In the genomic region with DNA sequence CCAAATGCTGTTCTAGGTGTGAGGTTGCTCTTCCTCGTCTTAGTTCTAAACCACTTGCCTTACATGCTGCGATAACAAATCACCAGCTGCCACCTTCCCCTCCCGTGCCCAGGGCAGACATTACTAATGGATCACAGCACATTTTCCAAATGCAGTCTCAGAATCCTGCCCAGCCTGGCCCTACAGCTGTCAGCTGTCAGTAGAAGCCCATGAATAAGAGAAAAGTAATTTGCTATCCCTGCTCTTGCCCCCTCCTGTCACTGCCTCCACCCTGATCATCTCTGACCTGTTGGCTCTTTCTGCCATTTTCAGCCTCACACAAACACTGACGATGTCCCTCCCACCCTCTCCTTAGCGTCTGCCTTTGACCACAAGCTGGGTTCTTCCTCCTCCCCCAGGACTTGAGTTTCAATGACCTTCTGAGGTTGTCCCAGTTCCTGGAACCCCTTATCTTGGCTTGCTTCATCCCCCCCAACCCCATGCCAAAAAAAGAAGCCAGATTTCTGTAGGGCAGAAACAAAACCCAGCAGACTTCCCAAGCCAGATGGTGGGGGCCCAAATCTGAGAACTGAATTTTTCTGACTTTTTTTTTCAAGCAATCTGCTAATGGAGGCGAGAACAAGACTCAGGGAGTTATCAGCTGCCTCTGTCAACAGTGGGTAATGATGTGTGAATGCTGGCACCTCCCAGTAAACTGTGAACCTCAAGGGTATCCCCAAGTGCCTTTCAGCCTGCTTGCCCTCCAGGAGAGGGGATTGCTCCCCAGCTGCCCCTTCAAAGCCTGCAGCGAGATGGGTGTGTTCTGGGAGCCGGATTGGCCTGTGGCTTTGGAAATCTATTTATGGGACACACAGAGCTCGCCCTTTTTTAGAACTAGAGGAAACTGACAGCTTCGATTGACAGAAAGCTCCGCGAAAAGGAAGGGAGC, we compare ENCODE assay signal across 13 cellular contexts.
A peak's percentile ranks its signal among the peaks of the same experiment; 100 is the strongest.
DNase-seq lines count a peak whose midpoint lies in the region; ATAC-seq and TF ChIP-seq lines count a peak whose summit lies in the region.
"Had no signal": no experiment of that assay in that cellular context is flagged by ENCODE, and none has a peak within 500 bp of the region (broad histone marks: within the 10 kb centered on the region; RNA-seq: fewer than 3 reads in every experiment).

No MANE protein-coding gene starts in this region.

- H3K27ac ChIP-seq in SJCRH30 (peak overlapping the region; percentile 56), smooth muscle cell (ENCODE audit: low read depth) (no peak overlapping the region)
- H3K27ac ChIP-seq: upper lobe of left lung had no signal

- DNase-seq in activated naive CD4-positive, alpha-beta T cell treated with anti-CD3 and anti-CD28 coated beads, Interleukin-2, amount 50 U/mL, for 16 hours, result no peak
- peak; percentile 66 to 72 for DNase-seq in SJCRH30
- DNase-seq in left cardiac atrium, result peak; percentile 22
- DNase-seq in smooth muscle cell (lab: John Stamatoyannopoulos, UW; ENCODE audit: unreplicated experiment), result no peak
- DNase-seq in activated CD8-positive, alpha-beta memory T cell treated with anti-CD3 and anti-CD28 coated beads, Interleukin-2, amount 10 ng/mL, durations not matched to agents 7 days and 5 days, result no peak
- DNase-seq in activated CD8-positive, alpha-beta memory T cell treated with anti-CD3 and anti-CD28 coated beads, Interleukin-2, amount 50 U/mL, for 48 hours, result no peak
- DNase-seq in MCF 10A (ENCODE audit: unreplicated experiment), result no peak
- DNase-seq: activated CD4-positive, alpha-beta memory T cell treated with anti-CD3 and anti-CD28 coated beads, Interleukin-2, amount 10 ng/mL, durations not matched to agents 7 days and 5 days; activated gamma-delta T cell; MM.1S; upper lobe of left lung had no signal

- H4K20me1 ChIP-seq in smooth muscle cell (ENCODE audit: low read depth), result no peaks in the 10 kb centered on the region

- H3F3A ChIP-seq in smooth muscle cell (ENCODE audit: low read depth), result no peaks in the 10 kb centered on the region

- peak overlapping the region; percentile 25 for H3K4me2 ChIP-seq in smooth muscle cell

- CTCF ChIA-PET in activated CD8-positive, alpha-beta memory T cell treated with anti-CD3 and anti-CD28 coated beads, Interleukin-2, amount 10 ng/mL, durations not matched to agents 7 days and 5 days (lab: Charles Lee), result no interaction called here
- CTCF ChIA-PET in MCF 10A (lab: Yijun Ruan, JAX), result interaction anchor here (1.9 kb wide), 1 partner anchor 14 kb away, joined by 7 read pairs; no protein-coding TSS in a partner anchor

- H3K27me3 ChIP-seq in SJCRH30 (peaks cover 13% of the 10 kb centered on the region; the same call in 1 of the 2 replicates), smooth muscle cell (ENCODE audit: low read depth) (no peaks in the 10 kb centered on the region)
- H3K27me3 ChIP-seq: upper lobe of left lung had no signal

- H3K9me3 ChIP-seq in SJCRH30 (replicated peaks), result no peaks in the 10 kb centered on the region; the same call in 1 of the 2 replicates
- no peaks in the 10 kb centered on the region for H3K9me3 ChIP-seq in smooth muscle cell (replicated peaks; ENCODE audit: low read depth)
- H3K9me3 ChIP-seq: upper lobe of left lung had no signal

- H3K79me2 ChIP-seq in smooth muscle cell (ENCODE audit: low read depth), result no peaks in the 10 kb centered on the region

- peak; percentile 14 to 72 for ATAC-seq in left cardiac atrium
- no peak for ATAC-seq in activated CD8-positive, alpha-beta memory T cell treated with anti-CD3 and anti-CD28 coated beads, Interleukin-2, amount 10 ng/mL, durations not matched to agents 7 days and 5 days
- ATAC-seq: sciatic nerve had no signal

- POLR2A ChIA-PET in MCF 10A (lab: Yijun Ruan, JAX), result no interaction called here

- H3K36me3 ChIP-seq in SJCRH30 (no peaks in the 10 kb centered on the region), smooth muscle cell (ENCODE audit: low read depth) (no peaks in the 10 kb centered on the region)
- H3K36me3 ChIP-seq: upper lobe of left lung had no signal

- intact Hi-C loops in left cardiac atrium (cut with DNase I) (no loop called here), MCF 10A (cut with micrococcal nuclease) (no loop called here)

- H3K4me3 Mint-ChIP-seq in activated naive CD4-positive, alpha-beta T cell treated with anti-CD3 and anti-CD28 coated beads, Interleukin-2, amount 50 U/mL, for 24 hours, result no peak overlapping the region
- H3K4me3 Mint-ChIP-seq in activated CD8-positive, alpha-beta memory T cell treated with anti-CD3 and anti-CD28 coated beads, Interleukin-2, amount 10 ng/mL, durations not matched to agents 7 days and 5 days, result no peak overlapping the region
- H3K4me3 Mint-ChIP-seq in MCF 10A (ENCODE audit: unreplicated experiment), result no peak overlapping the region
- H3K4me3 Mint-ChIP-seq: activated CD4-positive, alpha-beta memory T cell treated with anti-CD3 and anti-CD28 coated beads, Interleukin-2, amount 10 ng/mL, durations not matched to agents 7 days and 5 days had no signal

- H3K4me1 ChIP-seq in SJCRH30, result peaks cover 39% of the 10 kb centered on the region
- no peaks in the 10 kb centered on the region for H3K4me1 ChIP-seq in smooth muscle cell (ENCODE audit: low read depth)

- H3K4me3 ChIP-seq in SJCRH30 (no peak overlapping the region), smooth muscle cell (no peak overlapping the region)
- H3K4me3 ChIP-seq: upper lobe of left lung had no signal

- H3K9ac ChIP-seq in smooth muscle cell (ENCODE audit: low read depth), result no peak overlapping the region

- H3K9me3 Mint-ChIP-seq in activated naive CD4-positive, alpha-beta T cell treated with anti-CD3 and anti-CD28 coated beads, Interleukin-2, amount 50 U/mL, for 24 hours, result no peaks in the 10 kb centered on the region
- no peaks in the 10 kb centered on the region for H3K9me3 Mint-ChIP-seq in activated CD8-positive, alpha-beta memory T cell treated with anti-CD3 and anti-CD28 coated beads, Interleukin-2, amount 10 ng/mL, durations not matched to agents 7 days and 5 days (ENCODE audit: low read depth)
- no peaks in the 10 kb centered on the region for H3K9me3 Mint-ChIP-seq in MCF 10A (ENCODE audit: unreplicated experiment)
- H3K9me3 Mint-ChIP-seq: activated CD4-positive, alpha-beta memory T cell treated with anti-CD3 and anti-CD28 coated beads, Interleukin-2, amount 10 ng/mL, durations not matched to agents 7 days and 5 days had no signal

- H2AFZ ChIP-seq in smooth muscle cell (ENCODE audit: low read depth), result no peak overlapping the region

- H3K36me3 Mint-ChIP-seq in activated naive CD4-positive, alpha-beta T cell treated with anti-CD3 and anti-CD28 coated beads, Interleukin-2, amount 50 U/mL, for 24 hours, result no peaks in the 10 kb centered on the region
- H3K36me3 Mint-ChIP-seq in activated CD8-positive, alpha-beta memory T cell treated with anti-CD3 and anti-CD28 coated beads, Interleukin-2, amount 10 ng/mL, durations not matched to agents 7 days and 5 days, result no peaks in the 10 kb centered on the region
- no peaks in the 10 kb centered on the region for H3K36me3 Mint-ChIP-seq in MCF 10A (ENCODE audit: insufficient read depth, unreplicated experiment)

- H3K4me1 Mint-ChIP-seq in activated naive CD4-positive, alpha-beta T cell treated with anti-CD3 and anti-CD28 coated beads, Interleukin-2, amount 50 U/mL, for 24 hours, result peaks cover 4% of the 10 kb centered on the region
- peaks cover 10% of the 10 kb centered on the region for H3K4me1 Mint-ChIP-seq in activated CD8-positive, alpha-beta memory T cell treated with anti-CD3 and anti-CD28 coated beads, Interleukin-2, amount 10 ng/mL, durations not matched to agents 7 days and 5 days
- H3K4me1 Mint-ChIP-seq in MCF 10A (ENCODE audit: insufficient read depth, unreplicated experiment), result peaks cover 14% of the 10 kb centered on the region

- TF ChIP-seq CTCF in smooth muscle cell (IDR thresholded peaks at IDR 0.05; ENCODE audit: borderline replicate concordance, insufficient read depth, poor library complexity, severe bottlenecking), result no peak
- no peak for TF ChIP-seq CTCF in MCF 10A (IDR thresholded peaks at IDR 0.05; ENCODE audit: unreplicated experiment)

- no TSS peak for BruUV-seq in MCF 10A (replicated peaks; lab: Mats Ljungman, UMichigan)

- H3K27me3 Mint-ChIP-seq in activated naive CD4-positive, alpha-beta T cell treated with anti-CD3 and anti-CD28 coated beads, Interleukin-2, amount 50 U/mL, for 24 hours, result peaks cover 5% of the 10 kb centered on the region
- H3K27me3 Mint-ChIP-seq in activated CD8-positive, alpha-beta memory T cell treated with anti-CD3 and anti-CD28 coated beads, Interleukin-2, amount 10 ng/mL, durations not matched to agents 7 days and 5 days, result peaks cover 9% of the 10 kb centered on the region
- H3K27me3 Mint-ChIP-seq in MCF 10A (ENCODE audit: insufficient read depth, unreplicated experiment), result no peaks in the 10 kb centered on the region

- peak overlapping the region; percentile 38 for H3K27ac Mint-ChIP-seq in activated naive CD4-positive, alpha-beta T cell treated with anti-CD3 and anti-CD28 coated beads, Interleukin-2, amount 50 U/mL, for 24 hours
- no peak overlapping the region for H3K27ac Mint-ChIP-seq in activated CD8-positive, alpha-beta memory T cell treated with anti-CD3 and anti-CD28 coated beads, Interleukin-2, amount 10 ng/mL, durations not matched to agents 7 days and 5 days
- no peak overlapping the region for H3K27ac Mint-ChIP-seq in MCF 10A (ENCODE audit: low read depth, unreplicated experiment)
- H3K27ac Mint-ChIP-seq: activated CD4-positive, alpha-beta memory T cell treated with anti-CD3 and anti-CD28 coated beads, Interleukin-2, amount 10 ng/mL, durations not matched to agents 7 days and 5 days had no signal

- 62% methylated on average over 12 of the region's 12 CpGs for WGBS in smooth muscle cell (ENCODE audit: low lambda C conversion rate)

Comparison
In these comparisons a context has a peak if more than half of its experiments do, and no peak if none do; other contexts are left out.
1. DNase-seq: peak in SJCRH30 (2 of 2) and left cardiac atrium (single experiment); none in activated naive CD4-positive, alpha-beta T cell treated with anti-CD3 and anti-CD28 coated beads, Interleukin-2, amount 50 U/mL, for 16 hours (single experiment), smooth muscle cell (single experiment), activated CD8-positive, alpha-beta memory T cell treated with anti-CD3 and anti-CD28 coated beads, Interleukin-2, amount 10 ng/mL, durations not matched to agents 7 days and 5 days (single experiment), activated CD8-positive, alpha-beta memory T cell treated with anti-CD3 and anti-CD28 coated beads, Interleukin-2, amount 50 U/mL, for 48 hours (single experiment) and MCF 10A (single experiment).